ENCODE assay signal across 8 cellular contexts in genomic region chr1:86155807-86156561, GRCh38. TPM values are rescaled to one million over a fixed set of nuclear protein-coding genes. Genes with fewer than 3 reads are reported as not detected.
DNase-seq lines count a peak whose midpoint lies in the region; ATAC-seq and TF ChIP-seq lines count a peak whose summit lies in the region.

No MANE protein-coding gene starts in this region.

- H3K4me3 ChIP-seq in AG04450 (ENCODE audit: low read depth, low read length): peak overlapping the region; percentile 56
- peak overlapping the region in 2 of 3 donors; percentile 7 to 35 for H3K4me3 ChIP-seq in liver (ENCODE audit: low read depth in 1 of 3, low read length in 3 of 3)

- DNase-seq in AG04450 (ENCODE audit: low read depth, low spot score) (no peak), chondrocyte (ENCODE audit: low spot score) (no peak), type B pancreatic cell (ENCODE audit: extremely low spot score, unreplicated experiment) (peak; percentile 67), NCI-H1436 (lab: John Stamatoyannopoulos, UW) (no peak), NCI-H1930 (lab: John Stamatoyannopoulos, UW) (no peak)
- DNase-seq in activated CD4-positive, alpha-beta T cell treated with anti-CD3 and anti-CD28 coated beads, Interleukin-2, amount 10 ng/mL, durations not matched to agents 7 days and 5 days: no peak

- no peak for TF ChIP-seq RAD21 in liver (IDR thresholded peaks at IDR 0.05)

- H3K9me3 ChIP-seq in AG04450 (ENCODE audit: control insufficient read depth, insufficient read depth, low read length) (peaks cover 8% of the 10 kb centered on the region; the same call in 1 of the 2 replicates), liver (ENCODE audit: control insufficient read depth in 4 of 4, low read length in 3 of 4) (no peaks in the 10 kb centered on the region)

- H3K9ac ChIP-seq in liver (ENCODE audit: low read depth in 1 of 2, low read length in 2 of 2): no peak overlapping the region

- ATAC-seq in HG03432 (IDR thresholded peaks at IDR 0.05; ENCODE audit: unreplicated experiment): peak; percentile 27

- H3K27ac Mint-ChIP-seq in chondrocyte (ENCODE audit: unreplicated experiment): no peak overlapping the region
- no peak overlapping the region for H3K27ac Mint-ChIP-seq in type B pancreatic cell
- no peak overlapping the region for H3K27ac Mint-ChIP-seq in activated CD4-positive, alpha-beta T cell treated with anti-CD3 and anti-CD28 coated beads, Interleukin-2, amount 10 ng/mL, durations not matched to agents 7 days and 5 days

- POLR2A ChIA-PET in AG04450 (lab: Yijun Ruan, JAX): no interaction called here
- POLR2A ChIA-PET in activated CD4-positive, alpha-beta T cell treated with anti-CD3 and anti-CD28 coated beads, Interleukin-2, amount 10 ng/mL, durations not matched to agents 7 days and 5 days (lab: Charles Lee): interaction anchor here (0.5 kb wide), 1 partner anchor 181 kb away, joined by 3 read pairs; no protein-coding TSS in a partner anchor

- H3K4me1 ChIP-seq in liver (ENCODE audit: control insufficient read depth in 4 of 4, insufficient read depth in 4 of 4, low read length in 3 of 4): peaks cover 4 to 24% (median 22%) of the 10 kb centered on the region in 4 donors

- H3K27ac ChIP-seq in AG04450 (ENCODE audit: low read depth, low read length): peak overlapping the region; percentile 70
- no peak overlapping the region for H3K27ac ChIP-seq in liver (ENCODE audit: low read depth in 1 of 2, low read length in 2 of 2)

- H3K27me3 Mint-ChIP-seq in chondrocyte (ENCODE audit: low read depth) (peaks cover 14% of the 10 kb centered on the region), type B pancreatic cell (peaks cover 80% of the 10 kb centered on the region)
- peaks cover 41% of the 10 kb centered on the region for H3K27me3 Mint-ChIP-seq in activated CD4-positive, alpha-beta T cell treated with anti-CD3 and anti-CD28 coated beads, Interleukin-2, amount 10 ng/mL, durations not matched to agents 7 days and 5 days

- peaks cover 35% of the 10 kb centered on the region for H3K4me1 Mint-ChIP-seq in chondrocyte (ENCODE audit: low read depth)
- peaks cover 17% of the 10 kb centered on the region for H3K4me1 Mint-ChIP-seq in type B pancreatic cell (ENCODE audit: unreplicated experiment)
- H3K4me1 Mint-ChIP-seq in activated CD4-positive, alpha-beta T cell treated with anti-CD3 and anti-CD28 coated beads, Interleukin-2, amount 10 ng/mL, durations not matched to agents 7 days and 5 days: peaks cover 9% of the 10 kb centered on the region

- no peaks in the 10 kb centered on the region for H3K27me3 ChIP-seq in AG04450 (ENCODE audit: control insufficient read depth, insufficient read depth, low read length)
- H3K27me3 ChIP-seq in liver (ENCODE audit: control insufficient read depth in 4 of 4, insufficient read depth in 4 of 4, low read length in 3 of 4): peaks cover 0 to 6% (median 0%) of the 10 kb centered on the region in 4 donors

- peak overlapping the region; percentile 73 for H3K4me3 Mint-ChIP-seq in chondrocyte (ENCODE audit: unreplicated experiment)
- peak overlapping the region; percentile 90 for H3K4me3 Mint-ChIP-seq in type B pancreatic cell
- H3K4me3 Mint-ChIP-seq in activated CD4-positive, alpha-beta T cell treated with anti-CD3 and anti-CD28 coated beads, Interleukin-2, amount 10 ng/mL, durations not matched to agents 7 days and 5 days: no peak overlapping the region

- H3K9me3 Mint-ChIP-seq in chondrocyte (ENCODE audit: low read depth): no peaks in the 10 kb centered on the region
- no peaks in the 10 kb centered on the region for H3K9me3 Mint-ChIP-seq in type B pancreatic cell
- no peaks in the 10 kb centered on the region for H3K9me3 Mint-ChIP-seq in activated CD4-positive, alpha-beta T cell treated with anti-CD3 and anti-CD28 coated beads, Interleukin-2, amount 10 ng/mL, durations not matched to agents 7 days and 5 days

- CTCF ChIA-PET in AG04450 (lab: Charles Lee): no interaction called here
- CTCF ChIA-PET in activated CD4-positive, alpha-beta T cell treated with anti-CD3 and anti-CD28 coated beads, Interleukin-2, amount 10 ng/mL, durations not matched to agents 7 days and 5 days (lab: Charles Lee): no interaction called here

- no peaks in the 10 kb centered on the region for H3K36me3 Mint-ChIP-seq in chondrocyte (ENCODE audit: low read depth)
- no peaks in the 10 kb centered on the region for H3K36me3 Mint-ChIP-seq in type B pancreatic cell
- no peaks in the 10 kb centered on the region for H3K36me3 Mint-ChIP-seq in activated CD4-positive, alpha-beta T cell treated with anti-CD3 and anti-CD28 coated beads, Interleukin-2, amount 10 ng/mL, durations not matched to agents 7 days and 5 days (ENCODE audit: low read depth)

- WGBS in liver: 2% methylated on average over 40 of the region's 40 CpGs

- TF ChIP-seq CTCF in AG04450 (IDR thresholded peaks at IDR 0.05; ENCODE audit: low read depth, low read length) (no peak), chondrocyte (IDR thresholded peaks at IDR 0.05) (no peak), liver (IDR thresholded peaks at IDR 0.05; ENCODE audit: low read depth, low read length, missing input control) (no peak), type B pancreatic cell (conservative IDR thresholded peaks at IDR 0.05) (no peak)

- no peaks in the 10 kb centered on the region for H3K36me3 ChIP-seq in liver (ENCODE audit: control insufficient read depth in 4 of 4, insufficient read depth in 3 of 4, low read depth in 1 of 4, low read length in 3 of 4)

TF ChIP-seq in liver, 16 proteins besides CTCF, POLR2A, EP300 and RAD21:
- TF ChIP-seq ATF3 (IDR thresholded peaks at IDR 0.05): no peak
- no peak for TF ChIP-seq EGR1 (IDR thresholded peaks at IDR 0.05; ENCODE audit: low read depth in 2 of 2)
- TF ChIP-seq HNF4G (IDR thresholded peaks at IDR 0.05): no peak
- TF ChIP-seq RXRA (IDR thresholded peaks at IDR 0.05): no peak
- no peak for TF ChIP-seq REST (IDR thresholded peaks at IDR 0.05)
- TF ChIP-seq TAF1 (conservative IDR thresholded peaks at IDR 0.05): no peak
- no peak for TF ChIP-seq SP1 (IDR thresholded peaks at IDR 0.05)
- TF ChIP-seq HNF4A (conservative IDR thresholded peaks at IDR 0.05): no peak
- TF ChIP-seq FOXA1 (IDR thresholded peaks at IDR 0.05): no peak
- TF ChIP-seq YY1 (IDR thresholded peaks at IDR 0.05): no peak
- no peak for TF ChIP-seq MAX (IDR thresholded peaks at IDR 0.05)
- TF ChIP-seq NR2F2 (IDR thresholded peaks at IDR 0.05): no peak
- TF ChIP-seq GABPA (IDR thresholded peaks at IDR 0.05 in 1 of 2, conservative IDR thresholded peaks at IDR 0.05 in 1 of 2): no peak
- no peak for TF ChIP-seq ZBTB33 (IDR thresholded peaks at IDR 0.05)
- no peak for TF ChIP-seq FOXA2 (IDR thresholded peaks at IDR 0.05)
- TF ChIP-seq JUND (IDR thresholded peaks at IDR 0.05): no peak
TF ChIP-seq in liver: peak in this region for 0.

RNA-seq across cellular contexts. Expression of gene COL24A1, which starts 0.6 kb away (rescaled TPM):
- polyA plus RNA-seq in AG04450 (2011; rRNA removed) (2.2 and 3.1 TPM in 2 replicates), liver (under 1 TPM in 1 of 2 donors, not detected in 1; 0.01 TPM)
- 8.8 and 12.9 TPM in 2 replicates for polyA minus RNA-seq in AG04450 (2011; rRNA and poly(A)+ RNA removed)
- total RNA-seq in chondrocyte (0.18 to 2.8 TPM (median 0.30 TPM) in 3 replicates), liver (under 1 TPM; under 0.01 to 0.28 TPM), type B pancreatic cell (ENCODE audit: low replicate concordance) (0.33 and 7.2 TPM in 2 replicates)
- not detected for total RNA-seq in activated CD4-positive, alpha-beta T cell treated with anti-CD3 and anti-CD28 coated beads, Interleukin-2, amount 10 ng/mL, durations not matched to agents 7 days and 5 days
